Comparison of ENCODE assay signal across 13 cellular contexts in genomic region chr1:15915991-15916390, GRCh38. TPM values are rescaled to one million over a fixed set of nuclear protein-coding genes. Genes with fewer than 3 reads are reported as not detected.
DNase-seq lines count a peak whose midpoint lies in the region; ATAC-seq, FAIRE-seq and TF ChIP-seq lines count a peak whose summit lies in the region.
"Had no signal": no experiment of that assay in that cellular context is flagged by ENCODE, and none has a peak within 500 bp of the region (broad histone marks: within the 10 kb centered on the region; RNA-seq: fewer than 3 reads in every experiment).

No MANE protein-coding gene starts in this region.

- no peak overlapping the region for H3K9ac ChIP-seq in OCI-LY3 (ENCODE audit: low read length)

- no peaks in the 10 kb centered on the region for H3K9me3 ChIP-seq in CD4-positive, CD25-positive, alpha-beta regulatory T cell (ENCODE audit: control insufficient read depth in 2 of 2, low read length in 2 of 2)
- H3K9me3 ChIP-seq in OCI-LY3 (ENCODE audit: insufficient read depth, low read length) (no peaks in the 10 kb centered on the region), ovary (no peaks in the 10 kb centered on the region)
- H3K9me3 ChIP-seq: tibial nerve had no signal

- POLR2A ChIA-PET in naive thymus-derived CD8-positive, alpha-beta T cell (lab: Charles Lee), result interaction anchor here (1.4 kb wide), 1 partner anchor 67 kb away, joined by 4 read pairs; no protein-coding TSS in a partner anchor

- no peaks in the 10 kb centered on the region for H4K20me1 ChIP-seq in OCI-LY3 (ENCODE audit: insufficient read depth, low read length)

- H3K4me3 Mint-ChIP-seq in CD4-positive, CD25-positive, alpha-beta regulatory T cell, result peak overlapping the region in 3 of 4 donors; percentile 3 to 76 (median 62)
- H3K4me3 Mint-ChIP-seq in brain, result no peak overlapping the region
- peak overlapping the region; percentile 41 to 81 (median 68) for H3K4me3 Mint-ChIP-seq in naive thymus-derived CD8-positive, alpha-beta T cell
- H3K4me3 Mint-ChIP-seq: neural crest cell had no signal

- H3K4me2 ChIP-seq in OCI-LY3 (ENCODE audit: low read length), result 0 out of 2 replicates have a peak overlapping the region, but pooled peaks have one; percentile 9

- H3K36me3 ChIP-seq in CD4-positive, CD25-positive, alpha-beta regulatory T cell (ENCODE audit: control insufficient read depth, insufficient read depth, low read length), result peaks cover 71% of the 10 kb centered on the region
- peaks cover 14% of the 10 kb centered on the region for H3K36me3 ChIP-seq in OCI-LY3 (replicated peaks; ENCODE audit: low read depth, low read length)
- peaks cover 2% of the 10 kb centered on the region for H3K36me3 ChIP-seq in ovary

- TF ChIP-seq CTCF in OCI-LY3 (IDR thresholded peaks at IDR 0.05; ENCODE audit: low read depth, low read length) (no peak), brain (conservative IDR thresholded peaks at IDR 0.05) (no peak), ovary (IDR thresholded peaks at IDR 0.05) (no peak)

- peaks cover 19 to 51% (median 35%) of the 10 kb centered on the region in 4 donors for H3K4me1 Mint-ChIP-seq in CD4-positive, CD25-positive, alpha-beta regulatory T cell
- H3K4me1 Mint-ChIP-seq in brain, result peaks cover 25% of the 10 kb centered on the region
- peaks cover 9 to 42% (median 28%) of the 10 kb centered on the region in 4 donors for H3K4me1 Mint-ChIP-seq in naive thymus-derived CD8-positive, alpha-beta T cell
- H3K4me1 Mint-ChIP-seq: neural crest cell had no signal

- no peaks in the 10 kb centered on the region for H3K27me3 Mint-ChIP-seq in CD4-positive, CD25-positive, alpha-beta regulatory T cell
- no peaks in the 10 kb centered on the region for H3K27me3 Mint-ChIP-seq in brain
- no peaks in the 10 kb centered on the region for H3K27me3 Mint-ChIP-seq in naive thymus-derived CD8-positive, alpha-beta T cell

- peaks cover 9% of the 10 kb centered on the region for H3K4me1 ChIP-seq in CD4-positive, CD25-positive, alpha-beta regulatory T cell (ENCODE audit: control insufficient read depth, insufficient read depth, low read length, poor library complexity, severe bottlenecking)
- peaks cover 14% of the 10 kb centered on the region for H3K4me1 ChIP-seq in OCI-LY3 (ENCODE audit: low read length)
- peaks cover 4% of the 10 kb centered on the region for H3K4me1 ChIP-seq in ovary (ENCODE audit: insufficient read depth)

- peak overlapping the region; percentile 2 to 91 (median 40) for H3K27ac Mint-ChIP-seq in CD4-positive, CD25-positive, alpha-beta regulatory T cell
- peak overlapping the region in 3 of 5 experiments; percentile 19 to 94 (median 32) for H3K27ac Mint-ChIP-seq in brain
- H3K27ac Mint-ChIP-seq in naive thymus-derived CD8-positive, alpha-beta T cell, result peak overlapping the region; percentile 60 to 89 (median 77)

- no peak for TF ChIP-seq EP300 in ovary (IDR thresholded peaks at IDR 0.05)

- no peak overlapping the region for H2AFZ ChIP-seq in OCI-LY3 (ENCODE audit: low read depth, low read length)

- FAIRE-seq in urothelium cell line (lab: Jason Lieb, UNC), result no peak

- peaks cover 37% of the 10 kb centered on the region for H3K79me2 ChIP-seq in OCI-LY3 (ENCODE audit: low read length)

- H3K9me3 Mint-ChIP-seq in CD4-positive, CD25-positive, alpha-beta regulatory T cell, result no peaks in the 10 kb centered on the region
- H3K9me3 Mint-ChIP-seq in brain, result no peaks in the 10 kb centered on the region
- no peaks in the 10 kb centered on the region for H3K9me3 Mint-ChIP-seq in naive thymus-derived CD8-positive, alpha-beta T cell
- H3K9me3 Mint-ChIP-seq: neural crest cell had no signal

- peaks cover 41% of the 10 kb centered on the region for H3K36me3 Mint-ChIP-seq in CD4-positive, CD25-positive, alpha-beta regulatory T cell
- H3K36me3 Mint-ChIP-seq in brain, result peaks cover 83% of the 10 kb centered on the region
- peaks cover 0 to 75% (median 18%) of the 10 kb centered on the region in 3 donors for H3K36me3 Mint-ChIP-seq in naive thymus-derived CD8-positive, alpha-beta T cell

- H3K27ac ChIP-seq in CD4-positive, CD25-positive, alpha-beta regulatory T cell (ENCODE audit: insufficient read depth, low read length, poor library complexity, severe bottlenecking), result no peak overlapping the region
- H3K27ac ChIP-seq in OCI-LY3 (ENCODE audit: low read length), result no peak overlapping the region
- no peak overlapping the region for H3K27ac ChIP-seq in ovary

- intact Hi-C loops in ovary (cut with DNase I), result no loop called here

- WGBS in ovary, 3 donors, result 10 to 34% (median 12%) methylated on average over 4 of the region's 4 CpGs

- ATAC-seq in CD4-positive, CD25-positive, alpha-beta regulatory T cell (ENCODE audit: low read depth in 2 of 2), result no peak
- ATAC-seq in naive thymus-derived CD8-positive, alpha-beta T cell, result peak; percentile 41 to 63
- no peak for ATAC-seq in GM21825 (IDR thresholded peaks at IDR 0.05; ENCODE audit: unreplicated experiment)

- no peaks in the 10 kb centered on the region for H3K27me3 ChIP-seq in CD4-positive, CD25-positive, alpha-beta regulatory T cell (ENCODE audit: control insufficient read depth, insufficient read depth, low read length)
- H3K27me3 ChIP-seq in OCI-LY3 (ENCODE audit: low read depth, low read length) (no peaks in the 10 kb centered on the region), ovary (no peaks in the 10 kb centered on the region)
- H3K27me3 ChIP-seq: tibial nerve had no signal

- peak overlapping the region; percentile 55 for H3K4me3 ChIP-seq in CD4-positive, CD25-positive, alpha-beta regulatory T cell (ENCODE audit: low read depth, low read length)
- H3K4me3 ChIP-seq in OCI-LY3 (ENCODE audit: low read length) (no peak overlapping the region), ovary (no peak overlapping the region)
- H3K4me3 ChIP-seq: tibial nerve had no signal

- TF ChIP-seq POLR2A in ovary (IDR thresholded peaks at IDR 0.05), result no peak

- DNase-seq in CD4-positive, CD25-positive, alpha-beta regulatory T cell, result peak in 1 of 3 donors; percentile 56
- DNase-seq in naive thymus-derived CD8-positive, alpha-beta T cell, result peak in 3 of 10 donors; percentile 8 to 40 (median 30)
- DNase-seq in urothelium cell line (ENCODE audit: low spot score) (no peak), ovary (no peak), cerebellum (ENCODE audit: low spot score) (no peak)
- DNase-seq: KBM-7; NCI-H446; stimulated activated CD4-positive, alpha-beta T cell treated with anti-CD3 and anti-CD28 coated beads, Interleukin-4, amount 100 ng/mL, for 24 hours had no signal

RNA-seq across cellular contexts. Expression of gene ZBTB17, which starts 59.9 kb away (rescaled TPM):
- 93.0 TPM for total RNA-seq in CD4-positive, CD25-positive, alpha-beta regulatory T cell
- 10 to 100 TPM; 13.5 to 20.9 (median 16.3) TPM for polyA plus RNA-seq in CD4-positive, CD25-positive, alpha-beta regulatory T cell
- polyA plus RNA-seq in brain (ENCODE audit: insufficient read depth, low read depth, low replicate concordance) (32.7 TPM), ovary (10 to 100 TPM in 1 of 2 donors, 1 to 10 TPM in 1; 3.7 to 33.1 TPM)
- 10 to 100 TPM; 49.3 to 58.1 TPM for total RNA-seq in naive thymus-derived CD8-positive, alpha-beta T cell
- 10 to 100 TPM; 10.2 to 23.3 (median 11.1) TPM for polyA plus RNA-seq in naive thymus-derived CD8-positive, alpha-beta T cell
- total RNA-seq in ovary (10 to 100 TPM; 18.8 to 45.7 (median 29.8) TPM), cerebellum (30.9 TPM)

Comparison
In these comparisons a context has a peak if more than half of its experiments do, and no peak if none do; other contexts are left out.
1. ATAC-seq: peak in naive thymus-derived CD8-positive, alpha-beta T cell (2 of 2); none in CD4-positive, CD25-positive, alpha-beta regulatory T cell (0 of 2) and GM21825 (single experiment).
2. H3K4me3 Mint-ChIP-seq: peak in CD4-positive, CD25-positive, alpha-beta regulatory T cell (3 of 4) and naive thymus-derived CD8-positive, alpha-beta T cell (10 of 10); none in brain (0 of 5).
3. Peak in every context shown above with its lines, with median percentiles within 50 percentile points of each other: H3K27ac Mint-ChIP-seq.